ENCODE assay signal across 17 cellular contexts in the genomic region with DNA sequence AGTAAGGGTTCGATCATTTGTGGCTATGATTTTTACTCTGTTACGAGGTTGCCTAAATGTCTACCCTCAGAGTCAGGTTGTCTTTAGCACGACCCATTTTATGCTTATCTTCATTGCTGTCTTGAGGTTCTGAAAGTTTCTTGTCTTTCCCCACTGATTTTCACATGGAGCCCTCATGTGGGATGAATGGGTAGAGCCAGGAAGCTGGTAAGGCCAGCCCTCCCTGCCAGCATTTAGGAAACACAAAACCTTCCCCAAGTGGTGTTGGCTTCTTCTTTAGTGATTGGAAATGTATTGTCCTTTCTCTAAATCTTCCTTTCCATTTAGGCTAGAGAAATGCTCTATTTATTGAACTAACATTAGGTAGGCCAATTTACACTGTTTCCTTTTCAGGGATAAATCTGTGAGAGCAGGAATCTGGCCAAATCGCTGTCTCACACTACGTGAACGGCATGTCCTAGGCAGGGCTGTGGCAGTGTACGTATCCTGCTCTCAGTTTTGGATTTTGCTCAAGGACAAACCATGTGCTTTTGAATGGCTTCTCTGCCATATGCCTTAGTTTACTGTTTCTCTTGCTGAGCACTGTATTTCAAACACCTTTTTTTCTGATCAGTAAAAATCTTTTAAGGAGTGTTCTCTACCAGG. TPM values are rescaled to one million over a fixed set of nuclear protein-coding genes. Genes with fewer than 3 reads are reported as not detected.
DNase-seq lines count a peak whose midpoint lies in the region; ATAC-seq and TF ChIP-seq lines count a peak whose summit lies in the region.
"Had no signal": no experiment of that assay in that cellular context is flagged by ENCODE, and none has a peak within 500 bp of the region (broad histone marks: within the 10 kb centered on the region; RNA-seq: fewer than 3 reads in every experiment).

No MANE protein-coding gene starts in this region.

- H3K27me3 Mint-ChIP-seq in chondrocyte (ENCODE audit: low read depth): peaks cover 3% of the 10 kb centered on the region
- H3K27me3 Mint-ChIP-seq in CD14-positive monocyte (ENCODE audit: low read depth in 3 of 3): peaks cover 2 to 3% (median 2%) of the 10 kb centered on the region in 3 donors
- H3K27me3 Mint-ChIP-seq: activated T-cell treated with anti-CD3 and anti-CD28 coated beads, Interleukin-2, amount 50 U/mL, for 24 hours had no signal

- peaks cover 11% of the 10 kb centered on the region for H3K4me1 Mint-ChIP-seq in chondrocyte (ENCODE audit: low read depth)
- H3K4me1 Mint-ChIP-seq in CD14-positive monocyte: no peaks in the 10 kb centered on the region

- no peak for TF ChIP-seq POLR2A in esophagus squamous epithelium (IDR thresholded peaks at IDR 0.05)

- H3K4me3 Mint-ChIP-seq in chondrocyte (ENCODE audit: unreplicated experiment) (no peak overlapping the region), CD14-positive monocyte (no peak overlapping the region)
- H3K4me3 Mint-ChIP-seq: activated T-cell treated with anti-CD3 and anti-CD28 coated beads, Interleukin-2, amount 50 U/mL, for 24 hours; effector memory CD8-positive, alpha-beta T cell had no signal

- DNase-seq in ELR (ENCODE audit: low read depth) (peak; percentile 7), chondrocyte (ENCODE audit: low spot score) (no peak), iPS-NIHi11 (ENCODE audit: low spot score) (peak; percentile 34), esophagus squamous epithelium (lab: John Stamatoyannopoulos, UW) (no peak), CD14-positive monocyte (ENCODE audit: low spot score) (no peak), RKO (ENCODE audit: low spot score) (no peak)
- DNase-seq: activated CD4-positive, CD25-positive, alpha-beta regulatory T cell treated with anti-CD3 and anti-CD28 coated beads, Interleukin-2, amount 50 U/mL, for 72 hours; activated T-cell treated with anti-CD3 and anti-CD28 coated beads, Interleukin-2, amount 50 U/mL, for 24 hours; BE2C; DND-41; effector memory CD8-positive, alpha-beta T cell; occipital lobe; SW 1271 had no signal

- peaks cover 20 to 28% (median 20%) of the 10 kb centered on the region in 3 donors for H3K4me1 ChIP-seq in skeletal muscle tissue (ENCODE audit: control insufficient read depth in 3 of 3, insufficient read depth in 3 of 3, low read length in 3 of 3)
- H3K4me1 ChIP-seq in esophagus squamous epithelium: no peaks in the 10 kb centered on the region
- H3K4me1 ChIP-seq: BE2C, HAP-1 had no signal

- WGBS in esophagus squamous epithelium, 2 donors: 76 to 78% methylated on average over 7 of the region's 7 CpGs

- H3K27me3 ChIP-seq in skeletal muscle tissue (ENCODE audit: control insufficient read depth in 3 of 3, insufficient read depth in 3 of 3, low read length in 3 of 3): no peaks in the 10 kb centered on the region
- H3K27me3 ChIP-seq in esophagus squamous epithelium: no peaks in the 10 kb centered on the region
- H3K27me3 ChIP-seq: BE2C had no signal

- H3K27ac Mint-ChIP-seq in chondrocyte (ENCODE audit: unreplicated experiment): no peak overlapping the region
- H3K27ac Mint-ChIP-seq in CD14-positive monocyte: no peak overlapping the region
- H3K27ac Mint-ChIP-seq: activated T-cell treated with anti-CD3 and anti-CD28 coated beads, Interleukin-2, amount 50 U/mL, for 24 hours; effector memory CD8-positive, alpha-beta T cell had no signal

- H3K9me3 ChIP-seq in skeletal muscle tissue (ENCODE audit: control insufficient read depth in 3 of 3, low read length in 3 of 3): no peaks in the 10 kb centered on the region
- H3K9me3 ChIP-seq in esophagus squamous epithelium: no peaks in the 10 kb centered on the region
- H3K9me3 ChIP-seq: BE2C, HAP-1 had no signal

- H3K9me3 Mint-ChIP-seq in chondrocyte (ENCODE audit: low read depth) (no peaks in the 10 kb centered on the region), CD14-positive monocyte (no peaks in the 10 kb centered on the region)
- H3K9me3 Mint-ChIP-seq: activated T-cell treated with anti-CD3 and anti-CD28 coated beads, Interleukin-2, amount 50 U/mL, for 24 hours; effector memory CD8-positive, alpha-beta T cell had no signal

- H3K9ac ChIP-seq in skeletal muscle tissue (ENCODE audit: low read depth in 1 of 3, low read length in 3 of 3): peak overlapping the region in 1 of 3 donors; percentile 3

- peaks cover 0 to 8% (median 0%) of the 10 kb centered on the region in 3 donors for H3K36me3 ChIP-seq in skeletal muscle tissue (ENCODE audit: control insufficient read depth in 3 of 3, insufficient read depth in 3 of 3, low read length in 3 of 3)
- H3K36me3 ChIP-seq in esophagus squamous epithelium: peaks cover 0 to 70% (median 0%) of the 10 kb centered on the region in 3 donors
- H3K36me3 ChIP-seq: BE2C, HAP-1 had no signal

- no peak overlapping the region for H3K4me3 ChIP-seq in skeletal muscle tissue (ENCODE audit: low read length in 3 of 3)
- no peak overlapping the region for H3K4me3 ChIP-seq in esophagus squamous epithelium
- H3K4me3 ChIP-seq: HAP-1, lung had no signal

- no peak for ATAC-seq in activated CD4-positive, CD25-positive, alpha-beta regulatory T cell treated with anti-CD3 and anti-CD28 coated beads, Interleukin-2, amount 50 U/mL, for 24 hours
- ATAC-seq: effector memory CD8-positive, alpha-beta T cell had no signal

- intact Hi-C loops in esophagus squamous epithelium (cut with DNase I): no loop called here
- intact Hi-C loops in CD14-positive monocyte (cut with micrococcal nuclease): no loop called here

- TF ChIP-seq CTCF in chondrocyte (IDR thresholded peaks at IDR 0.05): peak; percentile 23
- TF ChIP-seq CTCF in esophagus squamous epithelium (IDR thresholded peaks at IDR 0.05): peak in 1 of 6 experiments; percentile 13
- TF ChIP-seq CTCF in CD14-positive monocyte (IDR thresholded peaks at IDR 0.05): no peak

- H3K27ac ChIP-seq in skeletal muscle tissue (ENCODE audit: low read depth, low read length) (peak overlapping the region; percentile 72), esophagus squamous epithelium (peak overlapping the region in 2 of 4 donors; percentile 27 to 42)

- peaks cover 2% of the 10 kb centered on the region for H3K36me3 Mint-ChIP-seq in chondrocyte (ENCODE audit: low read depth)
- H3K36me3 Mint-ChIP-seq in CD14-positive monocyte: no peaks in the 10 kb centered on the region

RNA-seq across cellular contexts. Expression of gene MYZAP, which starts 43.7 kb away (rescaled TPM):
- total RNA-seq in chondrocyte: 0.17 to 1.9 TPM in 2 of 3 replicates, not detected in the other
- total RNA-seq in skeletal muscle tissue: 2.6 TPM
- 10 to 100 TPM; 21.2 to 36.0 (median 26.5) TPM for total RNA-seq in esophagus squamous epithelium
- polyA plus RNA-seq in CD14-positive monocyte: under 1 TPM; 0.12 to 0.13 TPM

Comparison
In these comparisons a context has a peak if more than half of its experiments do, and no peak if none do; other contexts are left out.
1. DNase-seq: peak in ELR (single experiment) and iPS-NIHi11 (single experiment); none in chondrocyte (single experiment), esophagus squamous epithelium (single experiment), CD14-positive monocyte (single experiment) and RKO (single experiment).